In genomic region chr3:108329508-108329907, GRCh38 we compare ENCODE assay signal across 1 cellular context.
TF ChIP-seq lines count a peak whose summit lies in the region.

No MANE protein-coding gene starts in this region.

TF ChIP-seq in GM23338, 12 proteins besides CTCF, POLR2A, EP300 and RAD21:
- TF ChIP-seq JUNB (IDR thresholded peaks at IDR 0.05; ENCODE audit: unreplicated experiment) (no peak), ETS1 (IDR thresholded peaks at IDR 0.05) (no peak), ZNF331 (CRISPR knock-in tag; IDR thresholded peaks at IDR 0.05; ENCODE audit: low read depth) (no peak), ZNF114 (CRISPR knock-in tag; IDR thresholded peaks at IDR 0.05) (no peak), REST (IDR thresholded peaks at IDR 0.05; ENCODE audit: unreplicated experiment) (no peak), CREB1 (CRISPR knock-in tag; IDR thresholded peaks at IDR 0.05; ENCODE audit: low read depth) (no peak), EZH2phosphoT487 (IDR thresholded peaks at IDR 0.05; ENCODE audit: unreplicated experiment) (no peak), STAT1 (IDR thresholded peaks at IDR 0.05; ENCODE audit: unreplicated experiment) (no peak), NANOG (IDR thresholded peaks at IDR 0.05; ENCODE audit: borderline replicate concordance) (no peak), EZH2 (IDR thresholded peaks at IDR 0.05; ENCODE audit: low read depth, unreplicated experiment) (no peak), ZNF462 (CRISPR knock-in tag; IDR thresholded peaks at IDR 0.05) (no peak), POLR2AphosphoS5 (IDR thresholded peaks at IDR 0.05; ENCODE audit: low read depth) (no peak)
